Comparison of ENCODE assay signal across 25 cellular contexts in the genomic region with DNA sequence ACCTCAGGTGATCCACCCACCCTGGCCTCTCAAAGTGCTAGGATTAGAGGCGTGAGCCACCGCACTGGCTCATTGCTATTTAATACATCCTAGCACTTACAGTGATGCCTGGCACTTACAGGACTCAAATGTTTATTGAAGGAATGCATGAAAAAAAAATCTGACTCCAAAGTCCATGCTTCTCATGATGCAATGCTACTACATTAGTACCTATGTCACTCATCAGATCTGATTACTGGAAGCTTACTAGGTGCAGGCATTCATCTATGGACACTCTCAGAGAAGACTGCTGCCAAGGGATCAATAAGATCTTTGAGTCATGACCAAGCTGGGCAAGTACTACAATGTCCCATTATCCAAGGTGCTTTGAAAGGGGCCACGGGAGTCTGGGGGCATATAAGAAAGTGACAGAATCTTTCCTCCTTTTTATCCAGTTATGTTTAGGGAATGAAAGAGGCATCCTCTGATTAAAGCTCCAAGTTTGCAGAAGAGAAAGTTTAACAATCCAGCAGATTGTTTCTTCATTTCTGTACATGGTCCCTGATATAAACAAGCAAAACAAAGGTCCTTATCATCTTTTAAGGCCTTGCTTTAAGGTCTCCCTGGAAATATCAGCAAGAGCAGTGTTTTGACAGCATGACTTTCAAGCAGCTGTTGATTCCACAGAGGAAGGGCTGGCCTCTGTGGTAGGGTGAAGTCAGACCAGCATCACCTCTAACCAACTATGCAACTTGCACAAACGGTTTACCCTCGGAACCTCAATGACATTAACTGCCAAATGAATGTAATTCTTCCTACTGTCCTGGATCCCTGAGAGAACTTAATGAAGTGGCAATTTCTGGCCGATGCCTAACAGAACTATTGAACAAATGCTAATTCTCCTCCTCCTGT. TPM values are rescaled to one million over a fixed set of nuclear protein-coding genes. Genes with fewer than 3 reads are reported as not detected.
"Had no signal": no experiment of that assay in that cellular context is flagged by ENCODE, and none has a peak within 500 bp of the region (broad histone marks: within the 10 kb centered on the region; RNA-seq: fewer than 3 reads in every experiment).

No MANE protein-coding gene starts in this region.

- H3K4me3 ChIP-seq: ascending aorta, breast epithelium, left lung, tibial nerve, uterus had no signal

- H3K4me1 ChIP-seq: ascending aorta, breast epithelium, left lung, uterus had no signal

- H3K9me3 Mint-ChIP-seq: activated T-cell treated with anti-CD3 and anti-CD28 coated beads, Interleukin-2, amount 50 U/mL, for 72 hours; natural killer cell; stimulated activated naive CD8-positive, alpha-beta T cell treated with anti-CD3 and anti-CD28 coated beads, Interleukin-15, Interleukin-2, amounts not matched to agents 100 ng/mL and 50 ng/mL, for 24 hours; T-helper 1 cell treated with Interleukin-12 subunit alpha and Interleukin-12 subunit beta and Interleukin-4 antibody, amounts not matched to agents 30 μg/mL and 1 μg/mL, for 36 hours had no signal

- H3K27me3 ChIP-seq: ascending aorta, breast epithelium, left lung, tibial nerve, uterus had no signal

- H3K27me3 Mint-ChIP-seq: stimulated activated naive CD8-positive, alpha-beta T cell treated with anti-CD3 and anti-CD28 coated beads, Interleukin-15, Interleukin-2, amounts not matched to agents 100 ng/mL and 50 ng/mL, for 24 hours had no signal

- FAIRE-seq: keratinocyte had no signal

- H3K4me3 Mint-ChIP-seq: activated T-cell treated with anti-CD3 and anti-CD28 coated beads, Interleukin-2, amount 50 U/mL, for 72 hours; natural killer cell; stimulated activated naive CD8-positive, alpha-beta T cell treated with anti-CD3 and anti-CD28 coated beads, Interleukin-15, Interleukin-2, amounts not matched to agents 100 ng/mL and 50 ng/mL, for 24 hours; T-helper 1 cell treated with Interleukin-12 subunit alpha and Interleukin-12 subunit beta and Interleukin-4 antibody, amounts not matched to agents 30 μg/mL and 1 μg/mL, for 36 hours had no signal

- H3K36me3 ChIP-seq: breast epithelium, uterus had no signal

- H3K9me3 ChIP-seq: ascending aorta, breast epithelium, left lung, tibial nerve, uterus had no signal

- DNase-seq: activated CD4-positive, alpha-beta T cell treated with anti-CD3 and anti-CD28 coated beads for 1 hour; activated CD4-positive, alpha-beta T cell treated with anti-CD3 and anti-CD28 coated beads, Interleukin-2, amount 50 U/mL, for 4 hours; activated effector memory CD4-positive, alpha-beta T cell treated with anti-CD3 and anti-CD28 coated beads, Interleukin-2, amount 50 U/mL, for 16 hours; activated naive CD4-positive, alpha-beta T cell treated with anti-CD3 and anti-CD28 coated beads, Interleukin-2, amount 50 U/mL, for 16 hours; activated T-cell treated with anti-CD3 and anti-CD28 coated beads, Interleukin-2, amount 50 U/mL, for 72 hours; cortex of kidney; hippocampal formation; left lung; natural killer cell; nucleus accumbens; posterior cingulate gyrus; retina; stimulated activated CD4-positive, alpha-beta T cell treated with anti-CD3 and anti-CD28 coated beads, Interleukin-2, amount 100 ng/mL, for 48 hours; uterus had no signal

- H3K27ac Mint-ChIP-seq: activated T-cell treated with anti-CD3 and anti-CD28 coated beads, Interleukin-2, amount 50 U/mL, for 72 hours; natural killer cell; stimulated activated naive CD8-positive, alpha-beta T cell treated with anti-CD3 and anti-CD28 coated beads, Interleukin-15, Interleukin-2, amounts not matched to agents 100 ng/mL and 50 ng/mL, for 24 hours; T-helper 1 cell treated with Interleukin-12 subunit alpha and Interleukin-12 subunit beta and Interleukin-4 antibody, amounts not matched to agents 30 μg/mL and 1 μg/mL, for 36 hours had no signal

- ATAC-seq: activated T-cell treated with anti-CD3 and anti-CD28 coated beads, Interleukin-2, amount 50 U/mL, for 72 hours; esophagus mucosa; left lung; natural killer cell had no signal

RNA-seq across cellular contexts. Expression of a gene that starts 44.6 kb away (rescaled TPM):
- total RNA-seq: activated CD8-positive, alpha-beta memory T cell treated with anti-CD3 and anti-CD28 coated beads for 36 hours; activated T-cell treated with anti-CD3 and anti-CD28 coated beads, Interleukin-2, amount 50 U/mL, for 72 hours; ascending aorta; esophagus mucosa; glomerular endothelial cell; mononuclear cell; natural killer cell; skeletal muscle tissue had no signal
- polyA plus RNA-seq: keratinocyte had no signal
